ENCODE assay signal across 1 cellular context in genomic region chr15:90031231-90031791, GRCh38.
A peak's percentile ranks its signal among the peaks of the same experiment; 100 is the strongest.
TF ChIP-seq lines count a peak whose summit lies in the region.

No MANE protein-coding gene starts in this region.

TF ChIP-seq in liver, 16 proteins besides CTCF, POLR2A, EP300 and RAD21 (continued from another document):
- no peak for TF ChIP-seq REST (IDR thresholded peaks at IDR 0.05)
- peak in 1 of 2 donors; percentile 14 for TF ChIP-seq GABPA (IDR thresholded peaks at IDR 0.05 in 1 of 2, conservative IDR thresholded peaks at IDR 0.05 in 1 of 2)
